ENCODE assay signal across 2 cellular contexts in the genomic region with DNA sequence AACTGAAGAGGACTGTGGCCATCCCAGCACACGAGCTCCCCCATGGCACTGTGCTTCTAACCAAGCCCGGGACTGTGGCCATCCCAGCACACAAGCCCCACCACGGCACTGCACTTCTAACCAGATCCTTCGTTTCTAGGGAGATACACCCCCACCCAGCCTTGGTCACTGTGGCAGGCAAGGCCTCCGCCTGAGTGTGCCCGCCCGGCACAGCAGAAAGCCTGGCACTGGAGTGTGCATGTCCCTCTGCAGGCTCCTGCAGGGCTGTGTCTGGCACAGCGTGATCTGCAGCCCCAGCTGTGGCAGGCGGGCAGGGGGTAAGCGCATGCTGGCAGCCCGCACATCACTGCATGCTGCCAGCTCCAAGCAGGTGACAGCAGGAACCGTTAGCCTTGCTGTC.
TF ChIP-seq lines count a peak whose summit lies in the region.

No MANE protein-coding gene starts in this region.

TF ChIP-seq in SK-N-SH treated with all-trans-retinoic acid at 6 μM for 48 hours, 23 proteins besides CTCF, POLR2A, EP300 and RAD21 (continued from another document):
- TF ChIP-seq, protein P1, sequence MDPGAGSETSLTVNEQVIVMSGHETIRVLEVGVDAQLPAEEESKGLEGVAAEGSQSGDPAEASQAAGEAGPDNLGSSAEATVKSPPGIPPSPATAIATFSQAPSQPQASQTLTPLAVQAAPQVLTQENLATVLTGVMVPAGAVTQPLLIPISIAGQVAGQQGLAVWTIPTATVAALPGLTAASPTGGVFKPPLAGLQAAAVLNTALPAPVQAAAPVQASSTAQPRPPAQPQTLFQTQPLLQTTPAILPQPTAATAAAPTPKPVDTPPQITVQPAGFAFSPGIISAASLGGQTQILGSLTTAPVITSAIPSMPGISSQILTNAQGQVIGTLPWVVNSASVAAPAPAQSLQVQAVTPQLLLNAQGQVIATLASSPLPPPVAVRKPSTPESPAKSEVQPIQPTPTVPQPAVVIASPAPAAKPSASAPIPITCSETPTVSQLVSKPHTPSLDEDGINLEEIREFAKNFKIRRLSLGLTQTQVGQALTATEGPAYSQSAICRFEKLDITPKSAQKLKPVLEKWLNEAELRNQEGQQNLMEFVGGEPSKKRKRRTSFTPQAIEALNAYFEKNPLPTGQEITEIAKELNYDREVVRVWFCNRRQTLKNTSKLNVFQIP (CRISPR knock-in tag; IDR thresholded peaks at IDR 0.05; ENCODE audit: borderline replicate concordance, low read depth) = no peak
- TF ChIP-seq RARB (CRISPR knock-in tag; IDR thresholded peaks at IDR 0.05) (no peak), ZC3H10 (CRISPR knock-in tag; IDR thresholded peaks at IDR 0.05) (no peak), GLIS3 (CRISPR knock-in tag; IDR thresholded peaks at IDR 0.05) (no peak), OSR1 (CRISPR knock-in tag; IDR thresholded peaks at IDR 0.05) (no peak)

TF ChIP-seq in SK-N-SH, 30 proteins besides CTCF, POLR2A, EP300 and RAD21 (continued from another document):
- TF ChIP-seq, protein P2, sequence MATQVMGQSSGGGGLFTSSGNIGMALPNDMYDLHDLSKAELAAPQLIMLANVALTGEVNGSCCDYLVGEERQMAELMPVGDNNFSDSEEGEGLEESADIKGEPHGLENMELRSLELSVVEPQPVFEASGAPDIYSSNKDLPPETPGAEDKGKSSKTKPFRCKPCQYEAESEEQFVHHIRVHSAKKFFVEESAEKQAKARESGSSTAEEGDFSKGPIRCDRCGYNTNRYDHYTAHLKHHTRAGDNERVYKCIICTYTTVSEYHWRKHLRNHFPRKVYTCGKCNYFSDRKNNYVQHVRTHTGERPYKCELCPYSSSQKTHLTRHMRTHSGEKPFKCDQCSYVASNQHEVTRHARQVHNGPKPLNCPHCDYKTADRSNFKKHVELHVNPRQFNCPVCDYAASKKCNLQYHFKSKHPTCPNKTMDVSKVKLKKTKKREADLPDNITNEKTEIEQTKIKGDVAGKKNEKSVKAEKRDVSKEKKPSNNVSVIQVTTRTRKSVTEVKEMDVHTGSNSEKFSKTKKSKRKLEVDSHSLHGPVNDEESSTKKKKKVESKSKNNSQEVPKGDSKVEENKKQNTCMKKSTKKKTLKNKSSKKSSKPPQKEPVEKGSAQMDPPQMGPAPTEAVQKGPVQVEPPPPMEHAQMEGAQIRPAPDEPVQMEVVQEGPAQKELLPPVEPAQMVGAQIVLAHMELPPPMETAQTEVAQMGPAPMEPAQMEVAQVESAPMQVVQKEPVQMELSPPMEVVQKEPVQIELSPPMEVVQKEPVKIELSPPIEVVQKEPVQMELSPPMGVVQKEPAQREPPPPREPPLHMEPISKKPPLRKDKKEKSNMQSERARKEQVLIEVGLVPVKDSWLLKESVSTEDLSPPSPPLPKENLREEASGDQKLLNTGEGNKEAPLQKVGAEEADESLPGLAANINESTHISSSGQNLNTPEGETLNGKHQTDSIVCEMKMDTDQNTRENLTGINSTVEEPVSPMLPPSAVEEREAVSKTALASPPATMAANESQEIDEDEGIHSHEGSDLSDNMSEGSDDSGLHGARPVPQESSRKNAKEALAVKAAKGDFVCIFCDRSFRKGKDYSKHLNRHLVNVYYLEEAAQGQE (IDR thresholded peaks at IDR 0.05; ENCODE audit: low read depth, low read length) = no peak
- TF ChIP-seq NRF1 (IDR thresholded peaks at IDR 0.05; ENCODE audit: low read depth, low read length) = no peak
- no peak for TF ChIP-seq POLR2AphosphoS5 (IDR thresholded peaks at IDR 0.05; ENCODE audit: low read depth, low read length)
- TF ChIP-seq TCF12 (IDR thresholded peaks at IDR 0.05) = no peak
- no peak for TF ChIP-seq MXI1 (IDR thresholded peaks at IDR 0.05; ENCODE audit: low read depth, low read length)
- no peak for TF ChIP-seq FOXJ3 (CRISPR knock-in tag; IDR thresholded peaks at IDR 0.05)
- TF ChIP-seq, protein P3, sequence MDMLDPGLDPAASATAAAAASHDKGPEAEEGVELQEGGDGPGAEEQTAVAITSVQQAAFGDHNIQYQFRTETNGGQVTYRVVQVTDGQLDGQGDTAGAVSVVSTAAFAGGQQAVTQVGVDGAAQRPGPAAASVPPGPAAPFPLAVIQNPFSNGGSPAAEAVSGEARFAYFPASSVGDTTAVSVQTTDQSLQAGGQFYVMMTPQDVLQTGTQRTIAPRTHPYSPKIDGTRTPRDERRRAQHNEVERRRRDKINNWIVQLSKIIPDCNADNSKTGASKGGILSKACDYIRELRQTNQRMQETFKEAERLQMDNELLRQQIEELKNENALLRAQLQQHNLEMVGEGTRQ (IDR thresholded peaks at IDR 0.05; ENCODE audit: borderline replicate concordance, low read depth, low read length) = no peak
- TF ChIP-seq, protein P4, sequence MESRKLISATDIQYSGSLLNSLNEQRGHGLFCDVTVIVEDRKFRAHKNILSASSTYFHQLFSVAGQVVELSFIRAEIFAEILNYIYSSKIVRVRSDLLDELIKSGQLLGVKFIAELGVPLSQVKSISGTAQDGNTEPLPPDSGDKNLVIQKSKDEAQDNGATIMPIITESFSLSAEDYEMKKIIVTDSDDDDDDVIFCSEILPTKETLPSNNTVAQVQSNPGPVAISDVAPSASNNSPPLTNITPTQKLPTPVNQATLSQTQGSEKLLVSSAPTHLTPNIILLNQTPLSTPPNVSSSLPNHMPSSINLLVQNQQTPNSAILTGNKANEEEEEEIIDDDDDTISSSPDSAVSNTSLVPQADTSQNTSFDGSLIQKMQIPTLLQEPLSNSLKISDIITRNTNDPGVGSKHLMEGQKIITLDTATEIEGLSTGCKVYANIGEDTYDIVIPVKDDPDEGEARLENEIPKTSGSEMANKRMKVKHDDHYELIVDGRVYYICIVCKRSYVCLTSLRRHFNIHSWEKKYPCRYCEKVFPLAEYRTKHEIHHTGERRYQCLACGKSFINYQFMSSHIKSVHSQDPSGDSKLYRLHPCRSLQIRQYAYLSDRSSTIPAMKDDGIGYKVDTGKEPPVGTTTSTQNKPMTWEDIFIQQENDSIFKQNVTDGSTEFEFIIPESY (IDR thresholded peaks at IDR 0.05; ENCODE audit: borderline replicate concordance, low read depth) = no peak
- no peak for TF ChIP-seq RCOR1 (IDR thresholded peaks at IDR 0.05; ENCODE audit: low read length)
- TF ChIP-seq JUND (IDR thresholded peaks at IDR 0.05) = no peak
- TF ChIP-seq MEF2A (IDR thresholded peaks at IDR 0.05; ENCODE audit: borderline replicate concordance, low read depth) = no peak
- no peak for TF ChIP-seq RXRA (IDR thresholded peaks at IDR 0.05; ENCODE audit: borderline replicate concordance, low read depth)
- TF ChIP-seq SIN3A (IDR thresholded peaks at IDR 0.05; ENCODE audit: borderline replicate concordance, low read depth, low read length) = no peak
- TF ChIP-seq SMC3 (IDR thresholded peaks at IDR 0.05; ENCODE audit: low read depth, low read length) = no peak
- TF ChIP-seq GATA2 (CRISPR knock-in tag; IDR thresholded peaks at IDR 0.05) = no peak
- no peak for TF ChIP-seq TAF1 (IDR thresholded peaks at IDR 0.05; ENCODE audit: borderline replicate concordance, low read depth, low read length)
TF ChIP-seq in SK-N-SH: peak in this region for 0.
